Comparison of ENCODE assay signal across 9 cellular contexts in genomic region chr20:33555755-33556154, GRCh38.
A peak's percentile ranks its signal among the peaks of the same experiment; 100 is the strongest.
DNase-seq lines count a peak whose midpoint lies in the region; ATAC-seq and TF ChIP-seq lines count a peak whose summit lies in the region.
"Had no signal": no experiment of that assay in that cellular context is flagged by ENCODE, and none has a peak within 500 bp of the region (broad histone marks: within the 10 kb centered on the region; RNA-seq: fewer than 3 reads in every experiment).

No MANE protein-coding gene starts in this region.

- no peak for ATAC-seq in gastroesophageal sphincter
- ATAC-seq in stimulated activated memory B cell treated with anti-CD40 and anti-IgM and Interleukin-4, amounts not matched to agents 10 μg/mL and 1 μg/mL and 100 μg/mL, for 72 hours = no peak

- peaks cover 17% of the 10 kb centered on the region for H3K4me1 Mint-ChIP-seq in T-helper 1 cell treated with Interleukin-12 subunit alpha and Interleukin-12 subunit beta and Interleukin-4 antibody, amounts not matched to agents 30 μg/mL and 1 μg/mL, for 36 hours (ENCODE audit: low read depth)
- peaks cover 32% of the 10 kb centered on the region for H3K4me1 Mint-ChIP-seq in stimulated activated memory B cell treated with anti-CD40 and anti-IgM and Interleukin-4, amounts not matched to agents 10 μg/mL and 1 μg/mL and 100 μg/mL, for 72 hours

- no peaks in the 10 kb centered on the region for H3K27me3 ChIP-seq in gastroesophageal sphincter

- H3K27me3 Mint-ChIP-seq in T-helper 1 cell treated with Interleukin-12 subunit alpha and Interleukin-12 subunit beta and Interleukin-4 antibody, amounts not matched to agents 30 μg/mL and 1 μg/mL, for 36 hours (ENCODE audit: low read depth) = no peaks in the 10 kb centered on the region
- H3K27me3 Mint-ChIP-seq in stimulated activated memory B cell treated with anti-CD40 and anti-IgM and Interleukin-4, amounts not matched to agents 10 μg/mL and 1 μg/mL and 100 μg/mL, for 72 hours = no peaks in the 10 kb centered on the region

- peaks cover 20% of the 10 kb centered on the region for H3K36me3 Mint-ChIP-seq in T-helper 1 cell treated with Interleukin-12 subunit alpha and Interleukin-12 subunit beta and Interleukin-4 antibody, amounts not matched to agents 30 μg/mL and 1 μg/mL, for 36 hours (ENCODE audit: low read depth)
- H3K36me3 Mint-ChIP-seq in stimulated activated memory B cell treated with anti-CD40 and anti-IgM and Interleukin-4, amounts not matched to agents 10 μg/mL and 1 μg/mL and 100 μg/mL, for 72 hours = peaks cover 34% of the 10 kb centered on the region

- 94 to 100% methylated on average over 3 of the region's 3 CpGs for WGBS in gastroesophageal sphincter (ENCODE audit: low coverage in 1 of 2), 2 donors

- no peak for TF ChIP-seq CTCF in VCaP (conservative IDR thresholded peaks at IDR 0.05)
- no peak for TF ChIP-seq CTCF in gastroesophageal sphincter (IDR thresholded peaks at IDR 0.05)

- peak overlapping the region; percentile 92 for H3K27ac Mint-ChIP-seq in T-helper 1 cell treated with Interleukin-12 subunit alpha and Interleukin-12 subunit beta and Interleukin-4 antibody, amounts not matched to agents 30 μg/mL and 1 μg/mL, for 36 hours
- peak overlapping the region; percentile 87 for H3K27ac Mint-ChIP-seq in stimulated activated memory B cell treated with anti-CD40 and anti-IgM and Interleukin-4, amounts not matched to agents 10 μg/mL and 1 μg/mL and 100 μg/mL, for 72 hours

- no peak for TF ChIP-seq EP300 in gastroesophageal sphincter (IDR thresholded peaks at IDR 0.05)

- H3K9me3 ChIP-seq in gastroesophageal sphincter = no peaks in the 10 kb centered on the region

- H3K4me1 ChIP-seq in gastroesophageal sphincter = peaks cover 0 to 42% (median 0%) of the 10 kb centered on the region in 3 donors

- H3K4me3 Mint-ChIP-seq in T-helper 1 cell treated with Interleukin-12 subunit alpha and Interleukin-12 subunit beta and Interleukin-4 antibody, amounts not matched to agents 30 μg/mL and 1 μg/mL, for 36 hours = peak overlapping the region; percentile 66
- H3K4me3 Mint-ChIP-seq in stimulated activated memory B cell treated with anti-CD40 and anti-IgM and Interleukin-4, amounts not matched to agents 10 μg/mL and 1 μg/mL and 100 μg/mL, for 72 hours = peak overlapping the region; percentile 25

- no peak for TF ChIP-seq POLR2A in gastroesophageal sphincter (IDR thresholded peaks at IDR 0.05)

- H3K4me3 ChIP-seq in gastroesophageal sphincter = no peak overlapping the region
- H3K4me3 ChIP-seq: lung had no signal

- peak overlapping the region; percentile 89 for H3K27ac ChIP-seq in VCaP
- H3K27ac ChIP-seq in gastroesophageal sphincter = peak overlapping the region; percentile 43 to 69 (median 55)

- no peak for DNase-seq in T-helper 1 cell
- DNase-seq in ecto neural progenitor cell (ENCODE audit: low spot score) = no peak
- DNase-seq in stimulated activated naive CD4-positive, alpha-beta T cell (lab: John Stamatoyannopoulos, UW) = no peak
- no peak for DNase-seq in Kasumi-1 (lab: John Stamatoyannopoulos, UW)

- no peaks in the 10 kb centered on the region for H3K9me3 Mint-ChIP-seq in T-helper 1 cell treated with Interleukin-12 subunit alpha and Interleukin-12 subunit beta and Interleukin-4 antibody, amounts not matched to agents 30 μg/mL and 1 μg/mL, for 36 hours
- H3K9me3 Mint-ChIP-seq in stimulated activated memory B cell treated with anti-CD40 and anti-IgM and Interleukin-4, amounts not matched to agents 10 μg/mL and 1 μg/mL and 100 μg/mL, for 72 hours = no peaks in the 10 kb centered on the region

- H3K36me3 ChIP-seq in gastroesophageal sphincter = peaks cover 0 to 8% of the 10 kb centered on the region in 2 donors
